13 cellular contexts compared by ENCODE assay signal in the genomic region with DNA sequence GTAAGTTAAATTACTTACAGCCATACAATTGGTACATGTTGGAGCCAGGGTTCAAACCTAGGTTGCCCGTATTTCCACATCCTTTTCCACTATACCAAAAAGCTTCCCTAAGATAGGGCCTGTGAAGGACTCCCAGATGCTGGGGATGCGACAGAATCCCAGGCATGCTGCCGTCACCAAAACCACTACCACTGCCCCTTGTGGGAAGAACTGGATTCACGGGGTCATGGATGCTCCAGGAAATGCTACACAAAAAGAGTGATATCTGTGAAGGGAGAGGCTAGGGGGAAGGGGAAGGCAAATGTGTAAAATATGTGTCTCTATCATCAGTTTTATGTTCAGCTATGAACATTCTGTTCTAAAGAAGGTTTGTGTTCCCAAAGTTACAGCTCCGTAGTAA.
"Had no signal": no experiment of that assay in that cellular context is flagged by ENCODE, and none has a peak within 500 bp of the region (broad histone marks: within the 10 kb centered on the region; RNA-seq: fewer than 3 reads in every experiment).

No MANE protein-coding gene starts in this region.

- H3K27ac ChIP-seq: breast epithelium, dorsolateral prefrontal cortex, esophagus squamous epithelium, lower lobe of right lung, ovary had no signal

- H3K4me1 ChIP-seq: breast epithelium, esophagus squamous epithelium, lower lobe of right lung had no signal

- H3K4me3 ChIP-seq: breast epithelium, dorsolateral prefrontal cortex, esophagus squamous epithelium, lower lobe of right lung, ovary had no signal

- H3K36me3 ChIP-seq: breast epithelium, esophagus squamous epithelium, lower lobe of right lung, ovary had no signal

- H3K27me3 ChIP-seq: breast epithelium, dorsolateral prefrontal cortex, esophagus squamous epithelium, ovary had no signal

- H3K4me3 Mint-ChIP-seq: activated naive CD8-positive, alpha-beta T cell treated with anti-CD3 and anti-CD28 coated beads, Interleukin-2, amount 10 ng/mL, durations not matched to agents 7 days and 5 days; activated T-helper 1 cell treated with anti-CD3 and anti-CD28 coated beads, Interleukin-12 subunit alpha, Interleukin-12 subunit beta, Interleukin-2, Interleukin-4 antibody, amounts not matched to agents 30 ng/mL and 10 ng/mL and 1 ng/mL, durations not matched to agents 14 hours and 24 hours and 36 hours; mesothelial cell of epicardium had no signal

- DNase-seq: activated naive CD8-positive, alpha-beta T cell treated with anti-CD3 and anti-CD28 coated beads, Interleukin-2, amount 10 ng/mL, durations not matched to agents 7 days and 5 days; aorta; dorsolateral prefrontal cortex; esophagus squamous epithelium; foreskin fibroblast; glutamatergic neuron; lower lobe of right lung; ovary; stimulated activated CD4-positive, alpha-beta T cell treated with anti-CD3 and anti-CD28 coated beads, Interleukin-12 subunit alpha, Interleukin-12 subunit beta, amount 100 ng/mL, for 4 hours; stimulated activated CD4-positive, alpha-beta T cell treated with anti-CD3 and anti-CD28 coated beads, Interleukin-2, amount 100 ng/mL, for 24 hours had no signal

- H3K9me3 ChIP-seq: breast epithelium, esophagus squamous epithelium, lower lobe of right lung, ovary had no signal

- ATAC-seq: lower lobe of right lung had no signal

- H3K27ac Mint-ChIP-seq: activated naive CD8-positive, alpha-beta T cell treated with anti-CD3 and anti-CD28 coated beads, Interleukin-2, amount 10 ng/mL, durations not matched to agents 7 days and 5 days; activated T-helper 1 cell treated with anti-CD3 and anti-CD28 coated beads, Interleukin-12 subunit alpha, Interleukin-12 subunit beta, Interleukin-2, Interleukin-4 antibody, amounts not matched to agents 30 ng/mL and 10 ng/mL and 1 ng/mL, durations not matched to agents 14 hours and 24 hours and 36 hours; mesothelial cell of epicardium had no signal

- H3K27me3 Mint-ChIP-seq: activated naive CD8-positive, alpha-beta T cell treated with anti-CD3 and anti-CD28 coated beads, Interleukin-2, amount 10 ng/mL, durations not matched to agents 7 days and 5 days had no signal
